1 cellular context compared by ENCODE assay signal in genomic region chr1:229342902-229343587, GRCh38.
TF ChIP-seq lines count a peak whose summit lies in the region.

A gene with protein sequence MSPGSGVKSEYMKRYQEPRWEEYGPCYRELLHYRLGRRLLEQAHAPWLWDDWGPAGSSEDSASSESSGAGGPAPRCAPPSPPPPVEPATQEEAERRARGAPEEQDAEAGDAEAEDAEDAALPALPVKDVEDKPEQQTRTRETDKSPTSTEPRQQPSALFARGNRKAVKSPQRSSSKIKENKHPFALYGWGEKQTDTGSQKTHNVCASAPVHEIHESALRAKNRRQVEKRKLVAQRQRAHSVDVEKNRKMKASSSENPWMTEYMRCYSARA (minus strand): TSS chr1:229343047. CDS start chr1:229342465, 582 bp downstream.

TF ChIP-seq in K562, 482 proteins besides CTCF, POLR2A, EP300 and RAD21 (continued from another document and continues in another):
- TF ChIP-seq ZNF407 (IDR thresholded peaks at IDR 0.05; ENCODE audit: low read depth) = no peak
- TF ChIP-seq EWSR1 (IDR thresholded peaks at IDR 0.05; ENCODE audit: borderline replicate concordance, low read depth, partially characterized antibody) = no peak
- TF ChIP-seq ATF1 (CRISPR knock-in tag; IDR thresholded peaks at IDR 0.05) = no peak
- peak; percentile 72 for TF ChIP-seq ATF1 (tag; IDR thresholded peaks at IDR 0.05)
- no peak for TF ChIP-seq CBFB (CRISPR knock-in tag; IDR thresholded peaks at IDR 0.05)
- peak; percentile 89 for TF ChIP-seq CCNT2 (IDR thresholded peaks at IDR 0.05; ENCODE audit: borderline replicate concordance, extremely low read depth, insufficient read length, low read depth, low read length)
- TF ChIP-seq SOX6 (IDR thresholded peaks at IDR 0.05) = peak; percentile 30; the same call in 1 of the 2 replicates
- no peak for TF ChIP-seq KDM2B (CRISPR knock-in tag; IDR thresholded peaks at IDR 0.05)
- TF ChIP-seq NR2C1 (IDR thresholded peaks at IDR 0.05) = no peak
- no peak for TF ChIP-seq NR2C1 (tag; IDR thresholded peaks at IDR 0.05)
- TF ChIP-seq MYC (IDR thresholded peaks at IDR 0.05; ENCODE audit: low read depth, low read length) = peak; percentile 75
- TF ChIP-seq MYC (CRISPR knock-in tag; IDR thresholded peaks at IDR 0.05; ENCODE audit: borderline replicate concordance, low read depth) = no peak
- no peak for TF ChIP-seq SRSF3 (IDR thresholded peaks at IDR 0.05; ENCODE audit: insufficient read depth, low read length)
- TF ChIP-seq CREB5 (CRISPR knock-in tag; IDR thresholded peaks at IDR 0.05) = no peak
- TF ChIP-seq RNF2 (IDR thresholded peaks at IDR 0.05) = no peak
- TF ChIP-seq RBM15 (IDR thresholded peaks at IDR 0.05; ENCODE audit: insufficient read depth, low read length) = no peak
- no peak for TF ChIP-seq PURB (CRISPR knock-in tag; IDR thresholded peaks at IDR 0.05; ENCODE audit: low read depth)
- no peak for TF ChIP-seq HIVEP1 (CRISPR knock-in tag; IDR thresholded peaks at IDR 0.05)
- TF ChIP-seq ERF (CRISPR knock-in tag; IDR thresholded peaks at IDR 0.05) = peak; percentile 93
- no peak for TF ChIP-seq NCOA2 (IDR thresholded peaks at IDR 0.05; ENCODE audit: partially characterized antibody in 2 of 2)
- no peak for TF ChIP-seq FOXJ3 (CRISPR knock-in tag; IDR thresholded peaks at IDR 0.05)
- no peak for TF ChIP-seq MXD1 (CRISPR knock-in tag; IDR thresholded peaks at IDR 0.05; ENCODE audit: borderline replicate concordance, poor library complexity, severe bottlenecking)
- no peak for TF ChIP-seq FOXA1 (IDR thresholded peaks at IDR 0.05; ENCODE audit: borderline replicate concordance)
- no peak for TF ChIP-seq ZNF12 (CRISPR knock-in tag; IDR thresholded peaks at IDR 0.05)
- no peak for TF ChIP-seq COPS2 (conservative IDR thresholded peaks at IDR 0.05)
- TF ChIP-seq SAFB (IDR thresholded peaks at IDR 0.05; ENCODE audit: borderline replicate concordance, low read depth, low read length) = peak; percentile 95
- TF ChIP-seq PRMT5 (CRISPR knock-in tag; IDR thresholded peaks at IDR 0.05) = no peak
- TF ChIP-seq NELFE (IDR thresholded peaks at IDR 0.05; ENCODE audit: insufficient read depth, insufficient read length) = no peak
- TF ChIP-seq ZNF280B (CRISPR knock-in tag; IDR thresholded peaks at IDR 0.05) = no peak
- no peak; the same call in 1 of the 2 replicates for TF ChIP-seq ZNF395 (CRISPR knock-in tag; IDR thresholded peaks at IDR 0.05)
- TF ChIP-seq ZNF143 (CRISPR knock-in tag; IDR thresholded peaks at IDR 0.05) = no peak
- no peak for TF ChIP-seq TAF1 (IDR thresholded peaks at IDR 0.05; ENCODE audit: control insufficient read depth, extremely low read depth, insufficient read depth, low read length, severe bottlenecking)
- no peak for TF ChIP-seq MYBL2 (IDR thresholded peaks at IDR 0.05; ENCODE audit: low read depth)
- no peak for TF ChIP-seq MYBL2 (CRISPR knock-in tag; IDR thresholded peaks at IDR 0.05; ENCODE audit: borderline replicate concordance)
- TF ChIP-seq ZNF217 (CRISPR knock-in tag; IDR thresholded peaks at IDR 0.05) = no peak
- TF ChIP-seq NRF1 (conservative IDR thresholded peaks at IDR 0.05 in 1 of 2, IDR thresholded peaks at IDR 0.05 in 1 of 2) = no peak; a peak in 2 of 4 replicates
- no peak for TF ChIP-seq SRSF1 (IDR thresholded peaks at IDR 0.05; ENCODE audit: low read depth, low read length)
- no peak for TF ChIP-seq HLTF (IDR thresholded peaks at IDR 0.05)
- TF ChIP-seq L3MBTL2 (IDR thresholded peaks at IDR 0.05) = peak; percentile 94
- TF ChIP-seq HNRNPK (IDR thresholded peaks at IDR 0.05; ENCODE audit: low read depth, low read length, poor library complexity, severe bottlenecking) = no peak
- TF ChIP-seq BRF1 (IDR thresholded peaks at IDR 0.05; ENCODE audit: borderline replicate concordance, extremely low read depth, insufficient read length) = no peak
- TF ChIP-seq ETV1 (tag; conservative IDR thresholded peaks at IDR 0.05; ENCODE audit: low read depth) = no peak
- no peak for TF ChIP-seq BCL6 (CRISPR knock-in tag; IDR thresholded peaks at IDR 0.05)
- TF ChIP-seq IFI16 (CRISPR knock-in tag; IDR thresholded peaks at IDR 0.05) = no peak
- no peak for TF ChIP-seq SAFB2 (IDR thresholded peaks at IDR 0.05; ENCODE audit: borderline replicate concordance, low read depth, low read length, severe bottlenecking)
- TF ChIP-seq PTTG1 (tag; IDR thresholded peaks at IDR 0.05; ENCODE audit: low read depth) = no peak
- TF ChIP-seq MTA3 (IDR thresholded peaks at IDR 0.05; ENCODE audit: borderline replicate concordance) = peak; percentile 92; the same call in 1 of the 2 replicates
- no peak for TF ChIP-seq MLLT1 (IDR thresholded peaks at IDR 0.05)
- no peak for TF ChIP-seq SRF (CRISPR knock-in tag; IDR thresholded peaks at IDR 0.05)
- TF ChIP-seq BCLAF1 (IDR thresholded peaks at IDR 0.05; ENCODE audit: borderline replicate concordance in 1 of 2, control insufficient read depth in 1 of 2, low read depth in 2 of 2, low read length in 1 of 2) = no peak
- no peak for TF ChIP-seq RBBP5 (IDR thresholded peaks at IDR 0.05; ENCODE audit: borderline replicate concordance, insufficient read depth, low read length, poor library complexity, severe bottlenecking)
